In the genomic region with DNA sequence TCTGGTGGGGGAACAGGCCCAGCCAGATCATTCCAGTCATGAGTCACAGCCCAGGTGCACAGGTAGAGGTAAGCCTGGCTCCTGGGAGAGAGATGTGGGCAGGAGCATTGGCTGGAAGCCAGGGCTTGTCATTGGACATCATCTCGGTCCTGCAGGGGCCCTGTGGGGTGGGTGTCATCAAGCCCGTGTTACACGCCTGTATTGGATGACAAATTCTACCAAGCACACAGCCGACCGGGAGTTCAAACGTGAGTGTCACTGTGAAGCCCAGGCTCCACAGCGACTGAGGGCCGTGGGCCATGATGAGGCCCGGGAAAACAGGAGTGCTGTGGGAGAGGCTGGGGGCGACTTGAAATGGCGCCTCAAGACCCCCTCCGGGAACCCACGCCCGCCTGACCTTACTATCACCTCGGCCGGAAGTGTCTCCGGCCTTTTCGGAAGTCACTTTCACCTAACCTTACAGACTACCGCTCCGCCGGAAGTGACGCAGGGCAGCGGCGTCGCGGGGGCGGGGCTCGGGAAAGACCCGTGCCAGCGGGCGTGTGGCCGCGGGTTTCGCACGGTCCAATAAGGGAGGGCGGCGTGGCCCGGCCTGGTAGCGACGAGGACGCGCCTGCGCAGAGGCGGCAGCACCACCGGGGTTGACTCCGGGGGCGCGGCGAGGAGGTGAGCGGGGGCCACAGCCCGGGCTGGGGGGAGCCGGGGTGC, we compare ENCODE assay signal across 8 cellular contexts. TPM values are rescaled to one million over a fixed set of nuclear protein-coding genes. Genes with fewer than 3 reads are reported as not detected.
DNase-seq lines count a peak whose midpoint lies in the region; ATAC-seq and TF ChIP-seq lines count a peak whose summit lies in the region.

A gene (plus strand): TSS at position 629 of the 708 bp plus-strand sequence. CDS start 1,293 bp downstream, outside the sequence.

- ATAC-seq in HG03175 (IDR thresholded peaks at IDR 0.05; ENCODE audit: unreplicated experiment) = peak; percentile 46
- ATAC-seq in activated B cell treated with CpG ODN at 0.5 μM for 24 hours (ENCODE audit: low read depth) = peak; percentile 61

- H3K4me3 ChIP-seq in cardiac fibroblast (replicated peaks in 1 of 2; ENCODE audit: low read depth in 2 of 2, low read length in 2 of 2) = peak within 1 kb of the TSS; percentile 78 to 85

- TF ChIP-seq CTCF in activated B cell treated with CpG ODN at 0.5 μM for 24 hours (IDR thresholded peaks at IDR 0.05) (no peak), cardiac fibroblast (IDR thresholded peaks at IDR 0.05; ENCODE audit: low read depth, low read length) (no peak)

- in situ Hi-C loops in GM18951 (cut with MboI; ENCODE audit: low sequenced_read_pairs, unreplicated experiment) = no loop called here

- peaks cover 50% of the 10 kb centered on the region for H3K36me3 Mint-ChIP-seq in activated B cell treated with CpG ODN at 0.5 μM for 24 hours (ENCODE audit: low read depth)

- peak within 1 kb of the TSS; percentile 91 for H3K4me3 Mint-ChIP-seq in activated B cell treated with CpG ODN at 0.5 μM for 24 hours

- H3K9me3 Mint-ChIP-seq in activated B cell treated with CpG ODN at 0.5 μM for 24 hours = no peaks in the 10 kb centered on the region

- POLR2A ChIA-PET in activated B cell treated with CpG ODN at 0.5 μM for 24 hours (lab: Charles Lee) = interaction anchor here (0.5 to 8.7 kb wide), 27 partner anchors 9 to 1649 kb away, joined by 3 to 127 read pairs (median 7); a partner anchor contains a TSS

- H3K27me3 Mint-ChIP-seq in activated B cell treated with CpG ODN at 0.5 μM for 24 hours = no peaks in the 10 kb centered on the region

- intact Hi-C loops in activated B cell treated with CpG ODN at 0.5 μM for 24 hours (cut with micrococcal nuclease) = loop anchor here (1.0 to 10.0 kb wide), 11 partner anchors 10 to 534 kb away; a partner anchor contains a TSS

- peak; percentile 82 for TF ChIP-seq POLR2A in GM18951 (IDR thresholded peaks at IDR 0.05; ENCODE audit: extremely low read depth, insufficient read depth, insufficient read length)

- CTCF ChIA-PET in activated B cell treated with CpG ODN at 0.5 μM for 24 hours (lab: Charles Lee) = interaction anchor here (0.7 to 1.3 kb wide), 4 partner anchors 10 to 60 kb away, joined by 3 to 7 read pairs (median 3); a partner anchor contains a TSS

- peaks cover 75% of the 10 kb centered on the region for H3K4me1 Mint-ChIP-seq in activated B cell treated with CpG ODN at 0.5 μM for 24 hours

- DNase-seq in AG08396 (ENCODE audit: low spot score) (peak; percentile 99), NCI-H226 (peak; percentile 94), activated B cell treated with CpG ODN at 0.5 μM for 24 hours (peak; percentile 98), cardiac fibroblast (ENCODE audit: low read depth in 2 of 2) (peak; percentile 97 to 98), inferior parietal cortex (ENCODE audit: extremely low spot score) (peak; percentile 97)
- peak; percentile 96 to 97 for DNase-seq in stimulated activated CD4-positive, alpha-beta T cell treated with anti-CD3 and anti-CD28 coated beads, Interleukin-12 subunit alpha, Interleukin-12 subunit beta, amount 100 ng/mL, for 24 hours (ENCODE audit: low read depth in 2 of 2)

- peak within 1 kb of the TSS; percentile 98 for H3K27ac Mint-ChIP-seq in activated B cell treated with CpG ODN at 0.5 μM for 24 hours

RNA-seq across cellular contexts. Expression of the gene that starts here (rescaled TPM):
- total RNA-seq in activated B cell treated with CpG ODN at 0.5 μM for 24 hours = 31.4 and 39.4 TPM in 2 replicates

Comparison
In these comparisons a context has a peak if more than half of its experiments do, and no peak if none do; other contexts are left out.
1. Peak in every context shown above with its lines: DNase-seq, ATAC-seq and H3K4me3 ChIP-seq.